ENCODE assay signal across 8 cellular contexts in genomic region chr19:48954011-48954594, GRCh38. TPM values are rescaled to one million over a fixed set of nuclear protein-coding genes. Genes with fewer than 3 reads are reported as not detected.
DNase-seq lines count a peak whose midpoint lies in the region; ATAC-seq and TF ChIP-seq lines count a peak whose summit lies in the region.

No MANE protein-coding gene starts in this region.

- H3K4me1 ChIP-seq in Caco-2 (peaks cover 8% of the 10 kb centered on the region), Panc1 (ENCODE audit: control insufficient read depth, insufficient read depth, low read length) (peaks cover 4% of the 10 kb centered on the region; the same call in 1 of the 2 replicates), esophagus (ENCODE audit: control insufficient read depth in 2 of 2, insufficient read depth in 2 of 2, low read length in 1 of 2) (peaks cover 8 to 10% of the 10 kb centered on the region in 2 donors), parathyroid adenoma (peaks cover 4% of the 10 kb centered on the region)

- no peaks in the 10 kb centered on the region for H3K27me3 ChIP-seq in Caco-2 (replicated peaks; ENCODE audit: control insufficient read depth, insufficient read depth, low read length)
- no peaks in the 10 kb centered on the region for H3K27me3 ChIP-seq in Panc1 (ENCODE audit: control insufficient read depth, insufficient read depth, low read length)
- no peaks in the 10 kb centered on the region for H3K27me3 ChIP-seq in esophagus (ENCODE audit: control insufficient read depth in 1 of 2, insufficient read depth in 2 of 2, low read length in 2 of 2)
- no peaks in the 10 kb centered on the region for H3K27me3 ChIP-seq in parathyroid adenoma (ENCODE audit: control insufficient read depth, insufficient read depth, low read length)

- TSS peak; percentile 82 for BruUV-seq in Caco-2 (replicated peaks; lab: Mats Ljungman, UMichigan)
- BruUV-seq in Panc1 (replicated peaks; lab: Mats Ljungman, UMichigan): no TSS peak

- 49% methylated on average over 11 of the region's 11 CpGs for WGBS in esophagus, 2 donors

- H3K36me3 Mint-ChIP-seq in Caco-2 (ENCODE audit: insufficient read depth, unreplicated experiment): peaks cover 42% of the 10 kb centered on the region

- TF ChIP-seq CTCF in Caco-2 (IDR thresholded peaks at IDR 0.05; ENCODE audit: insufficient read depth in 1 of 2, low read depth in 1 of 2, low read length in 1 of 2, severe bottlenecking in 1 of 2, unreplicated experiment in 1 of 2): no peak
- no peak for TF ChIP-seq CTCF in Panc1 (IDR thresholded peaks at IDR 0.05)
- TF ChIP-seq CTCF in parathyroid adenoma (IDR thresholded peaks at IDR 0.05): no peak

- H3K4me3 ChIP-seq in Caco-2 (ENCODE audit: low read depth, low read length) (peak overlapping the region; percentile 70), Panc1 (ENCODE audit: low read depth in 2 of 2, low read length in 2 of 2) (peak overlapping the region; percentile 52 to 87), esophagus (ENCODE audit: low read depth in 1 of 2, low read length in 2 of 2) (peak overlapping the region; percentile 79 to 92), parathyroid adenoma (ENCODE audit: low read depth, low read length) (peak overlapping the region; percentile 91)

- intact Hi-C loops in Caco-2 (cut with micrococcal nuclease; ENCODE audit: unreplicated experiment) (loop anchor here (1.0 to 2.0 kb wide), 2 partner anchors 21 to 53 kb away; partner anchors contain the start of genes DHDH and NUCB1), Panc1 (cut with micrococcal nuclease; ENCODE audit: unreplicated experiment) (no loop called here)

- H3K9ac ChIP-seq in parathyroid adenoma: no peak overlapping the region

- peak overlapping the region; percentile 95 for H3K4me2 ChIP-seq in parathyroid adenoma (ENCODE audit: low read length)

- no peak for DNase-seq in Caco-2
- no peak for DNase-seq in Panc1 (ENCODE audit: low read depth, low spot score)
- no peak for DNase-seq in NCI-H2081 treated with DMSO at 0.1 percent for 48 hours (lab: John Stamatoyannopoulos, UW)
- no peak for DNase-seq in GOT3 (lab: John Stamatoyannopoulos, UW)
- DNase-seq in SHP77 (lab: John Stamatoyannopoulos, UW): no peak

- H3K36me3 ChIP-seq in Caco-2 (ENCODE audit: control insufficient read depth, insufficient read depth, low read length) (peaks cover 2% of the 10 kb centered on the region; the same call in 1 of the 2 replicates), Panc1 (ENCODE audit: control insufficient read depth, insufficient read depth, low read length) (no peaks in the 10 kb centered on the region), esophagus (ENCODE audit: control insufficient read depth in 2 of 2, insufficient read depth in 2 of 2, low read length in 1 of 2) (peaks cover 0 to 3% of the 10 kb centered on the region in 2 donors), parathyroid adenoma (ENCODE audit: control insufficient read depth, insufficient read depth, low read length) (no peaks in the 10 kb centered on the region)

- H3K27ac ChIP-seq in Panc1 (ENCODE audit: low read length) (peak overlapping the region; percentile 80), esophagus (ENCODE audit: low read depth in 2 of 2, low read length in 1 of 2) (peak overlapping the region; percentile 73 to 83), parathyroid adenoma (peak overlapping the region; percentile 51)

- H3K9me3 Mint-ChIP-seq in Caco-2 (ENCODE audit: unreplicated experiment): peaks cover under 1% of the 10 kb centered on the region

- H3K27me3 Mint-ChIP-seq in Caco-2 (ENCODE audit: insufficient read depth, unreplicated experiment): no peaks in the 10 kb centered on the region

- in situ Hi-C loops in Panc1 (cut with HindIII; ENCODE audit: low pct_unique_long_range_greater_than_20kb, low sequenced_read_pairs): no loop called here

- CTCF ChIA-PET in Caco-2 (lab: Charles Lee): interaction anchor here (0.7 to 1.5 kb wide), 6 partner anchors 17 to 621 kb away, joined by 3 to 10 read pairs (median 4); partner anchors contain the start of genes GYS1, LIN7B and RUVBL2
- CTCF ChIA-PET in Panc1 (lab: Charles Lee): no interaction called here

- ATAC-seq in Panc1: no peak; the same call in 1 of the 2 replicates
- no peak for ATAC-seq in HG02678 (IDR thresholded peaks at IDR 0.05; ENCODE audit: unreplicated experiment)

- H2AFZ ChIP-seq in parathyroid adenoma: peak overlapping the region; percentile 97

- POLR2A ChIA-PET in Caco-2 (lab: Charles Lee): interaction anchor here (0.6 to 1.3 kb wide), 9 partner anchors 10 to 174 kb away, joined by 3 to 12 read pairs (median 4); partner anchors contain the start of genes NUCB1 and PPP1R15A
- POLR2A ChIA-PET in Panc1 (lab: Charles Lee): no interaction called here

- peaks cover 6% of the 10 kb centered on the region for H3K4me1 Mint-ChIP-seq in Caco-2 (ENCODE audit: low read depth, unreplicated experiment)

- H3K79me2 ChIP-seq in parathyroid adenoma: no peaks in the 10 kb centered on the region

- H3K27ac Mint-ChIP-seq in Caco-2 (ENCODE audit: unreplicated experiment): peak overlapping the region; percentile 91

- H3K4me3 Mint-ChIP-seq in Caco-2 (ENCODE audit: unreplicated experiment): peak overlapping the region; percentile 85

- H3K9me3 ChIP-seq in Caco-2 (no peaks in the 10 kb centered on the region), Panc1 (ENCODE audit: control insufficient read depth, insufficient read depth, low read depth, low read length) (no peaks in the 10 kb centered on the region), esophagus (ENCODE audit: control insufficient read depth in 2 of 2, insufficient read depth in 1 of 2, low read depth in 1 of 2, low read length in 1 of 2) (no peaks in the 10 kb centered on the region), parathyroid adenoma (ENCODE audit: control insufficient read depth, low read length) (no peaks in the 10 kb centered on the region)

RNA-seq across cellular contexts. Expression of gene BAX, which starts 0.6 kb away (rescaled TPM):
- total RNA-seq in Caco-2 (2022): 107 and 110 TPM in 2 replicates
- total RNA-seq in Panc1 (2021; ENCODE audit: unreplicated experiment): 100 TPM
- polyA plus RNA-seq in Panc1 (2012; ENCODE audit: insufficient read length): 133 TPM
- polyA plus RNA-seq in esophagus: 10 to 100 TPM; 41.7 to 56.9 TPM

RNA-seq across cellular contexts. Expression of gene FTL, which starts 11.0 kb away (rescaled TPM):
- 2,542 and 2,963 TPM in 2 replicates for total RNA-seq in Caco-2 (2022)
- 1,332 TPM for total RNA-seq in Panc1 (2021; ENCODE audit: unreplicated experiment)
- polyA plus RNA-seq in Panc1 (2012; ENCODE audit: insufficient read length): 1,550 TPM
- 100 to 1,000 TPM; 645 to 931 TPM for polyA plus RNA-seq in esophagus

RNA-seq across cellular contexts. Expression of gene DHDH, which starts 20.6 kb away (rescaled TPM):
- total RNA-seq in Caco-2 (2022) (2.6 and 3.3 TPM in 2 replicates), Panc1 (2021; ENCODE audit: unreplicated experiment) (0.85 TPM)
- 0.58 TPM for polyA plus RNA-seq in Panc1 (2012; ENCODE audit: insufficient read length)
- 1 to 10 TPM in 1 of 2 donors, under 1 TPM in 1; 0.57 to 1.3 TPM for polyA plus RNA-seq in esophagus

RNA-seq across cellular contexts. Expression of gene GYS1, which starts 39.0 kb away (rescaled TPM):
- 62.7 and 65.3 TPM in 2 replicates for total RNA-seq in Caco-2 (2022)
- 20.2 TPM for total RNA-seq in Panc1 (2021; ENCODE audit: unreplicated experiment)
- polyA plus RNA-seq in Panc1 (2012; ENCODE audit: insufficient read length): 31.7 TPM
- 10 to 100 TPM; 27.0 to 30.9 TPM for polyA plus RNA-seq in esophagus

RNA-seq across cellular contexts. Expression of gene RUVBL2, which starts 39.6 kb away (rescaled TPM):
- total RNA-seq in Caco-2 (2022) (165 and 172 TPM in 2 replicates), Panc1 (2021; ENCODE audit: unreplicated experiment) (170 TPM)
- polyA plus RNA-seq in Panc1 (2012; ENCODE audit: insufficient read length): 236 TPM
- polyA plus RNA-seq in esophagus: 10 to 100 TPM; 56.1 to 87.4 TPM
